ENCODE assay signal across 16 cellular contexts in the genomic region with DNA sequence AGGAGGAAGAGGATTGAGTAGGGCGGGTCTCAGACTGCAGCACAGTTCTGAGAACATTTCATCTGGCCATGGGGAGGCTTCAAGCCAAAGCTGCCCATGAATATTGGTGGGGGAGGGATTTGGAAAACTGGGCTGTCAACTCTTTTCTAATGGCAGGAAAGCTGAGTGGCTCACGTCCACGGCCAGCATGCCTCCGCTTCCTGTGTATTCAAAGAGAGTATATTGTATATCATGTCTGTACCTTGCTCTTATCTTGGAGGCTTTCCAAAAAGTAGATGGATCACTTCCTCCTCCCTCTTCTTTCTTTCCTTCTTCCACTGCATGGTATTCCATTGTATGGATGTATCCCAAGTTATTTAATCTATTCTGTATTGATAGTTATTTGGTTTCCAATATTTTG. TPM values are rescaled to one million over a fixed set of nuclear protein-coding genes. Genes with fewer than 3 reads are reported as not detected.
DNase-seq lines count a peak whose midpoint lies in the region; ATAC-seq and TF ChIP-seq lines count a peak whose summit lies in the region.
"Had no signal": no experiment of that assay in that cellular context is flagged by ENCODE, and none has a peak within 500 bp of the region (broad histone marks: within the 10 kb centered on the region; RNA-seq: fewer than 3 reads in every experiment).

No MANE protein-coding gene starts in this region.

- TF ChIP-seq CTCF in A673 (conservative IDR thresholded peaks at IDR 0.05; ENCODE audit: low read depth, low read length), result no peak
- TF ChIP-seq CTCF in OCI-LY3 (IDR thresholded peaks at IDR 0.05; ENCODE audit: low read depth, low read length), result no peak
- TF ChIP-seq CTCF in mucosa of descending colon (IDR thresholded peaks at IDR 0.05), result no peak

- H3K4me1 ChIP-seq in A673 (ENCODE audit: insufficient read depth, low read length, poor library complexity, severe bottlenecking), result peaks cover 40% of the 10 kb centered on the region
- peaks cover 72% of the 10 kb centered on the region for H3K4me1 ChIP-seq in OCI-LY3 (ENCODE audit: low read length)
- no peaks in the 10 kb centered on the region for H3K4me1 ChIP-seq in mucosa of descending colon (ENCODE audit: low read depth)
- no peaks in the 10 kb centered on the region for H3K4me1 ChIP-seq in mesendoderm (ENCODE audit: control insufficient read depth, low read depth, low read length)
- H3K4me1 ChIP-seq: Caco-2 had no signal

- peak; percentile 36 for ATAC-seq in mucosa of descending colon

- H3K79me1 ChIP-seq in mesendoderm (ENCODE audit: low read length), result no peaks in the 10 kb centered on the region

- H2AFZ ChIP-seq in OCI-LY3 (ENCODE audit: low read depth, low read length), result no peak overlapping the region

- H2BK5ac ChIP-seq in mesendoderm (ENCODE audit: low read length), result no peak overlapping the region

- H3K23ac ChIP-seq in mesendoderm (ENCODE audit: low read length), result no peak overlapping the region

- H3K27me3 ChIP-seq in A673 (replicated peaks; ENCODE audit: insufficient read depth, low read depth, low read length, poor library complexity) (no peaks in the 10 kb centered on the region), OCI-LY3 (ENCODE audit: low read depth, low read length) (no peaks in the 10 kb centered on the region), mesendoderm (ENCODE audit: insufficient read depth, low read length, poor library complexity) (no peaks in the 10 kb centered on the region)

- intact Hi-C loops in A673 (cut with micrococcal nuclease; ENCODE audit: unreplicated experiment), result loop anchor here (10.0 kb wide), 1 partner anchor 56 kb away; no protein-coding TSS in a partner anchor
- intact Hi-C loops in mucosa of descending colon (cut with DNase I, micrococcal nuclease), result no loop called here

- H3K36me3 ChIP-seq in A673 (ENCODE audit: insufficient read depth, low read length, poor library complexity, severe bottlenecking), result no peaks in the 10 kb centered on the region
- no peaks in the 10 kb centered on the region for H3K36me3 ChIP-seq in OCI-LY3 (replicated peaks; ENCODE audit: low read depth, low read length)
- no peaks in the 10 kb centered on the region for H3K36me3 ChIP-seq in mucosa of descending colon (ENCODE audit: low read depth)
- H3K36me3 ChIP-seq in mesendoderm (ENCODE audit: control insufficient read depth, insufficient read depth, low read length), result no peaks in the 10 kb centered on the region

- DNase-seq in A673 (ENCODE audit: low spot score) (peak; percentile 68), HT1080 (ENCODE audit: low read depth) (peak; percentile 0), mucosa of descending colon (no peak), mesendoderm (no peak), NCI-H1105 (lab: John Stamatoyannopoulos, UW) (no peak), T-helper 1 cell (no peak)
- DNase-seq: AML-193; Caco-2; CD4-positive, alpha-beta T cell; DMS79 treated with DMSO at 0.1 percent for 48 hours; GF-D8; GOT3; H9 had no signal

- H3K4me3 ChIP-seq in A673 (ENCODE audit: low read depth, low read length, poor library complexity, severe bottlenecking) (no peak overlapping the region), OCI-LY3 (ENCODE audit: low read length) (no peak overlapping the region), mucosa of descending colon (no peak overlapping the region), mesendoderm (ENCODE audit: low read length) (no peak overlapping the region)

- no TSS peak for BruUV-seq in A673 (replicated peaks; lab: Mats Ljungman, UMichigan)

- no peak overlapping the region for H2BK120ac ChIP-seq in mesendoderm (ENCODE audit: low read depth, low read length)

- H3K9ac ChIP-seq in OCI-LY3 (ENCODE audit: low read length), result no peak overlapping the region
- H3K9ac ChIP-seq in mesendoderm (ENCODE audit: low read length), result no peak overlapping the region

- H4K8ac ChIP-seq in mesendoderm (ENCODE audit: low read depth, low read length), result no peak overlapping the region

- peak overlapping the region; percentile 89 for H3K4me2 ChIP-seq in OCI-LY3 (ENCODE audit: low read length)
- no peak overlapping the region for H3K4me2 ChIP-seq in mesendoderm (ENCODE audit: low read length)

- no peak overlapping the region for H3K56ac ChIP-seq in mesendoderm (ENCODE audit: low read length)

- H3K4ac ChIP-seq in mesendoderm (ENCODE audit: low read depth, low read length), result no peak overlapping the region

- CTCF ChIA-PET in A673 (lab: Charles Lee), result no interaction called here

- no peak overlapping the region for H3K18ac ChIP-seq in mesendoderm (ENCODE audit: low read length)

- no peaks in the 10 kb centered on the region for H4K20me1 ChIP-seq in OCI-LY3 (ENCODE audit: insufficient read depth, low read length)

- H3K9me3 ChIP-seq in A673 (ENCODE audit: low read depth, low read length, poor library complexity, severe bottlenecking), result no peaks in the 10 kb centered on the region
- H3K9me3 ChIP-seq in OCI-LY3 (ENCODE audit: insufficient read depth, low read length), result no peaks in the 10 kb centered on the region
- no peaks in the 10 kb centered on the region for H3K9me3 ChIP-seq in mucosa of descending colon
- H3K9me3 ChIP-seq: Caco-2 had no signal

- no peak overlapping the region for H2BK15ac ChIP-seq in mesendoderm (replicated peaks; ENCODE audit: low read depth)

- H4K5ac ChIP-seq in mesendoderm (ENCODE audit: low read length), result no peak overlapping the region

- H3K27ac ChIP-seq in A673 (ENCODE audit: low read depth, low read length, poor library complexity, severe bottlenecking) (no peak overlapping the region), OCI-LY3 (ENCODE audit: low read length) (no peak overlapping the region; the same call in 1 of the 2 replicates), mesendoderm (ENCODE audit: low read depth, low read length) (no peak overlapping the region)
- H3K27ac ChIP-seq: C4-2B had no signal

- H3K79me2 ChIP-seq in OCI-LY3 (ENCODE audit: low read length) (no peaks in the 10 kb centered on the region), mesendoderm (ENCODE audit: control insufficient read depth, insufficient read depth, low read length) (no peaks in the 10 kb centered on the region)

- no CpG with 5 or more reads among the region's 4 CpGs for WGBS in mesendoderm (ENCODE audit: extremely low coverage, insufficient coverage, low lambda C conversion rate)

- POLR2A ChIA-PET in A673 (lab: Charles Lee; ENCODE audit: low non-redundant PET), result no interaction called here

- no peak overlapping the region for H2AK5ac ChIP-seq in mesendoderm (ENCODE audit: low read length)

RNA-seq across cellular contexts. Expression of gene MC2R, which starts 24.4 kb away (rescaled TPM):
- total RNA-seq in A673 (2021) (not detected in 2 replicates), mucosa of descending colon (not detected)
- total RNA-seq in HT1080 (2014; rRNA removed; shearing (Covaris generic)), result not detected in 2 replicates
- not detected in 2 replicates for polyA plus RNA-seq in HT1080 (2015; cell fraction: cytosol; rRNA removed)
- not detected in 2 replicates for polyA plus RNA-seq in HT1080 (2015; cell fraction: nucleus; rRNA removed)
- polyA plus RNA-seq in mesendoderm (2013, experiment 1 of 2), result not detected
- not detected for polyA plus RNA-seq in mesendoderm (2013, experiment 2 of 2)
- total RNA-seq: Caco-2; CD4-positive, alpha-beta T cell; H9 had no signal
- polyA plus RNA-seq: BJ had no signal

Comparison
In these comparisons a context has a peak if more than half of its experiments do, and no peak if none do; other contexts are left out.
1. DNase-seq: peak in A673 (single experiment) and HT1080 (single experiment); none in mucosa of descending colon (0 of 3), mesendoderm (single experiment), NCI-H1105 (single experiment) and T-helper 1 cell (0 of 5).